8 cellular contexts compared by ENCODE assay signal in genomic region chr1:42335050-42335808, GRCh38.
DNase-seq lines count a peak whose midpoint lies in the region; ATAC-seq and TF ChIP-seq lines count a peak whose summit lies in the region.

Gene FOXJ3 (minus strand): TSS chr1:42335235. CDS start chr1:42311093, 24,142 bp downstream.

- peak; percentile 93 for TF ChIP-seq POLR2A in GM19099 (IDR thresholded peaks at IDR 0.05; ENCODE audit: extremely low read depth, insufficient read length, low read depth)

- ATAC-seq in HG03378 (IDR thresholded peaks at IDR 0.05; ENCODE audit: unreplicated experiment) = peak; percentile 60

- no peaks in the 10 kb centered on the region for H3K27me3 ChIP-seq in layer of hippocampus (ENCODE audit: control insufficient read depth, insufficient read depth, low read length)

- H3K27ac ChIP-seq in cingulate gyrus (ENCODE audit: low read depth, low read length) (peak within 1 kb of the TSS; percentile 90), layer of hippocampus (ENCODE audit: low read depth, low read length) (peak within 1 kb of the TSS; percentile 89)

- DNase-seq in AG20443 (ENCODE audit: low spot score) (peak; percentile 99), NCI-H510A (lab: John Stamatoyannopoulos, UW) (peak; percentile 97)
- DNase-seq in activated CD4-positive, alpha-beta T cell treated with anti-CD3 and anti-CD28 coated beads for 4 hours = peak; percentile 91 to 92
- DNase-seq in stimulated activated CD4-positive, alpha-beta T cell treated with anti-CD3 and anti-CD28 coated beads, Interleukin-1b, Interleukin-23, amount 100 ng/mL, for 24 hours (ENCODE audit: low read depth in 4 of 4, low spot score in 1 of 4) = peak; percentile 86 to 91 (median 89)

Comparison
In these comparisons a context has a peak if more than half of its experiments do, and no peak if none do; other contexts are left out.
1. Peak in every context shown above with its lines: DNase-seq, ATAC-seq and H3K27ac ChIP-seq.